In the genomic region with DNA sequence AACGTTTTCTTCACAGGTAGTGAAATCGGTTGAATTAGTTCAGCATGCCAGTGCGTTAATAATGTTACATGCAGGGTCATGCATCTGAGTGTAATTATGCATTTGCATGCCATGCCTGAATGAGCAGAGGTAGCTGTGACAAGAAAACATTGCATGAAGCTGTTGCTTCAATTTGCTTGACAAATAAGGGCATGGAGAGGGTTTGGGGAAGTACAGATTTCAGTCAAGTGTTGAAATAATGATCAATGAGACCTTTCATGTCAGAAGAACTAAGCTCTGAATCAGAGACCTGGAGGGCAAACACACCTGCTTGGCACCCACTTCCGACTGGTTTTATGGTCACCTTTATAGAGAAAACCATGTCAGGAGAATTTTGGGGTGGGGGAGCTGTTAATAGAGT, we compare ENCODE assay signal across 16 cellular contexts.
DNase-seq lines count a peak whose midpoint lies in the region; ATAC-seq and TF ChIP-seq lines count a peak whose summit lies in the region.
"Had no signal": no experiment of that assay in that cellular context is flagged by ENCODE, and none has a peak within 500 bp of the region (broad histone marks: within the 10 kb centered on the region; RNA-seq: fewer than 3 reads in every experiment).

No MANE protein-coding gene starts in this region.

- 0 out of 2 replicates have a peak overlapping the region, but pooled peaks have one; percentile 24 for H3K4me2 ChIP-seq in PC-3 (ENCODE audit: low read length)
- H3K4me2 ChIP-seq in osteoblast (ENCODE audit: insufficient read depth, low read length): no peak overlapping the region

- no TSS peak for BruUV-seq in PC-3 (replicated peaks; lab: Mats Ljungman, UMichigan)

- H3F3A ChIP-seq in PC-3 (ENCODE audit: low read length, unreplicated experiment): no peaks in the 10 kb centered on the region

- H3K9ac ChIP-seq in PC-3 (ENCODE audit: low read length): no peak overlapping the region

- peak; percentile 53 for ATAC-seq in GM18870 (IDR thresholded peaks at IDR 0.05; ENCODE audit: unreplicated experiment)
- ATAC-seq in HG03378 (IDR thresholded peaks at IDR 0.05; ENCODE audit: unreplicated experiment): peak; percentile 46
- ATAC-seq in PC-3: no peak
- ATAC-seq: T-helper 17 cell had no signal

- CTCF ChIA-PET in PC-3 (lab: Charles Lee): interaction anchor here (0.5 kb wide), 1 partner anchor 505 kb away, joined by 4 read pairs; no protein-coding TSS in a partner anchor

- no peaks in the 10 kb centered on the region for H3K9me2 ChIP-seq in PC-3 (replicated peaks; ENCODE audit: low read length)

- no peaks in the 10 kb centered on the region for H3K79me2 ChIP-seq in PC-3 (ENCODE audit: low read length)
- H3K79me2 ChIP-seq in osteoblast (ENCODE audit: insufficient read depth, low read length): peaks cover 33% of the 10 kb centered on the region

- H3K36me3 ChIP-seq in PC-3 (ENCODE audit: low read depth, low read length) (no peaks in the 10 kb centered on the region), osteoblast (ENCODE audit: insufficient read depth, low read length) (peaks cover 43% of the 10 kb centered on the region)
- H3K36me3 ChIP-seq: adrenal gland had no signal

- 0 out of 2 replicates have a peak, but pooled peaks cover 5% of the 10 kb centered on the region for H4K20me1 ChIP-seq in PC-3 (ENCODE audit: low read length)
- H4K20me1 ChIP-seq in osteoblast (ENCODE audit: insufficient read depth, low read length): peaks cover 5% of the 10 kb centered on the region

- H3K9me3 ChIP-seq in PC-3 (ENCODE audit: low read length) (no peaks in the 10 kb centered on the region), osteoblast (ENCODE audit: low read depth, low read length) (no peaks in the 10 kb centered on the region)
- H3K9me3 ChIP-seq: adrenal gland, esophagus squamous epithelium, sigmoid colon, vagina had no signal

- no peak overlapping the region for H2AFZ ChIP-seq in PC-3 (ENCODE audit: low read length)
- no peak overlapping the region for H2AFZ ChIP-seq in osteoblast (ENCODE audit: low read length)

- intact Hi-C loops in PC-3 (cut with micrococcal nuclease): loop anchor here (2.0 kb wide), 2 partner anchors 34 to 194 kb away; no protein-coding TSS in a partner anchor

- TF ChIP-seq CTCF in PC-3 (conservative IDR thresholded peaks at IDR 0.05; ENCODE audit: low read depth, low read length) (no peak), osteoblast (IDR thresholded peaks at IDR 0.05; ENCODE audit: extremely low read depth, low read depth, low read length) (no peak)

- H3K27ac ChIP-seq in PC-3 (ENCODE audit: low read length) (peak overlapping the region; percentile 24; the same call in 1 of the 2 replicates), osteoblast (ENCODE audit: low read depth, low read length) (no peak overlapping the region)
- H3K27ac ChIP-seq: adrenal gland, esophagus squamous epithelium, vagina had no signal

- H3K4me3 ChIP-seq in PC-3 (ENCODE audit: low read length) (no peak overlapping the region), osteoblast (ENCODE audit: insufficient read depth, low read length) (no peak overlapping the region)
- H3K4me3 ChIP-seq: adrenal gland, esophagus squamous epithelium, sigmoid colon, vagina had no signal

- peak; percentile 70 for DNase-seq in DMS153 (lab: John Stamatoyannopoulos, UW)
- DNase-seq in PC-3: peak; percentile 39
- no peak for DNase-seq in osteoblast (ENCODE audit: insufficient read length, low spot score, missing footprints)
- DNase-seq in activated naive CD4-positive, alpha-beta T cell (lab: John Stamatoyannopoulos, UW): no peak
- DNase-seq in hippocampal formation (lab: John Stamatoyannopoulos, UW): no peak
- no peak for DNase-seq in cortex of kidney (lab: John Stamatoyannopoulos, UW)
- DNase-seq: activated CD4-positive, alpha-beta T cell treated with anti-CD3 and anti-CD28 coated beads for 1 hour; esophagus squamous epithelium; sigmoid colon; stimulated activated CD4-positive, alpha-beta T cell treated with anti-CD3 and anti-CD28 coated beads, Interleukin-4, amount 100 ng/mL, for 4 hours; stimulated activated naive CD4-positive, alpha-beta T cell; T-helper 17 cell had no signal

- no peaks in the 10 kb centered on the region for H3K27me3 ChIP-seq in PC-3 (ENCODE audit: low read length)
- H3K27me3 ChIP-seq in osteoblast (ENCODE audit: insufficient read depth, low read length): no peaks in the 10 kb centered on the region
- H3K27me3 ChIP-seq: adrenal gland, esophagus squamous epithelium, sigmoid colon, vagina had no signal

- H3K4me1 ChIP-seq in PC-3 (ENCODE audit: insufficient read depth, low read length): peaks cover 20% of the 10 kb centered on the region
- H3K4me1 ChIP-seq in osteoblast (ENCODE audit: insufficient read depth, low read length): peaks cover 31% of the 10 kb centered on the region
- H3K4me1 ChIP-seq: adrenal gland, vagina had no signal

- POLR2A ChIA-PET in PC-3 (lab: Charles Lee; ENCODE audit: unreplicated experiment): no interaction called here

Comparison
In these comparisons a context has a peak if more than half of its experiments do, and no peak if none do; other contexts are left out.
1. DNase-seq: peak in DMS153 (single experiment) and PC-3 (single experiment); none in osteoblast (single experiment), activated naive CD4-positive, alpha-beta T cell (0 of 4), hippocampal formation (0 of 2) and cortex of kidney (single experiment).